In the genomic region with DNA sequence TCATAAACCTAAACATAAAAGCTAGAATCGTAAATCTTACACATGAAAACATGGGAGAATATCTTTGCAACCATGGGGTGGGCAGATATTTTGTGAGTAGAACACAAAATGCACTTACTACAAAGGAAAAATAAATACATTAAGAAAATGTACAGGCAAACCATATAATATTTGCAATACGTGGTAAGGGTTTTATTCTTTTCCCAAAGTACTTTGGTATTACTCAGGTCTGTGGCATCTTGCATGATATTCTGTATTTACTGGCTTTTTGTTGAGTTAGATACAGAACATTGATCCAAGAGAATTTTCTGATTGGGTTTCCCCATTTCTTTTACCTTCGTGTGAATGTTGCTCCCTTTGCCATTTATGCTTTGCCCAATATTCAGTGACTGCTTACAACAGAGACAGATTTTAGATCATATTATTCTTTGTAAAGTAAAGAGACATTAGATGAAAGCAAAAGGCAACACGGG, we compare ENCODE assay signal across 8 cellular contexts. TPM values are rescaled to one million over a fixed set of nuclear protein-coding genes. Genes with fewer than 3 reads are reported as not detected.
A peak's percentile ranks its signal among the peaks of the same experiment; 100 is the strongest.
DNase-seq lines count a peak whose midpoint lies in the region; ATAC-seq, FAIRE-seq and TF ChIP-seq lines count a peak whose summit lies in the region.

No MANE protein-coding gene starts in this region.

- no peaks in the 10 kb centered on the region for H3K9me1 ChIP-seq in endothelial cell of umbilical vein (replicated peaks; ENCODE audit: control insufficient read depth, extremely low read depth, insufficient read depth, low read length)

- CTCF ChIA-PET in RWPE1 (lab: Yijun Ruan, JAX) (interaction anchor here (0.6 to 1.0 kb wide), 2 partner anchors 19 to 26 kb away, joined by 3 read pairs; no protein-coding TSS in a partner anchor), endothelial cell of umbilical vein (lab: Charles Lee) (interaction anchor here (0.7 to 1.8 kb wide), 11 partner anchors 10 to 214 kb away, joined by 3 to 9 read pairs (median 5); a partner anchor contains a TSS)

- 0 out of 2 replicates have a peak overlapping the region, but pooled peaks have one; percentile 57 for H3K9ac ChIP-seq in DND-41 (ENCODE audit: low read depth, low read length)
- H3K9ac ChIP-seq in endothelial cell of umbilical vein (replicated peaks; ENCODE audit: extremely low read depth, insufficient read depth, low read length), result peak overlapping the region; percentile 81

- peak; percentile 37 for TF ChIP-seq POLR2A in endothelial cell of umbilical vein (IDR thresholded peaks at IDR 0.05; ENCODE audit: low read depth, low read length)

- DNase-seq in DND-41 (no peak), RWPE1 (ENCODE audit: low spot score) (no peak), endothelial cell of umbilical vein (ENCODE audit: low read depth, low spot score) (no peak), psoas muscle (no peak), DMS53 treated with DMSO at 0.1 percent for 48 hours (lab: John Stamatoyannopoulos, UW; ENCODE audit: unreplicated experiment) (no peak), DMS53 (lab: John Stamatoyannopoulos, UW) (no peak), NCI-H2196 treated with DMSO at 0.1 percent for 48 hours (lab: John Stamatoyannopoulos, UW; ENCODE audit: unreplicated experiment) (no peak)

- H3K4me1 ChIP-seq in DND-41 (ENCODE audit: insufficient read depth, low read length) (peaks cover 23% of the 10 kb centered on the region), endothelial cell of umbilical vein (ENCODE audit: control insufficient read depth, extremely low read depth, insufficient read depth, low read length) (peaks cover 27% of the 10 kb centered on the region), psoas muscle (peaks cover 23% of the 10 kb centered on the region)

- H3K4me3 ChIP-seq in DND-41 (ENCODE audit: low read depth in 1 of 2, low read length in 2 of 2), result peak overlapping the region in 1 of 2 experiments; percentile 55; a peak in 1 of 4 replicates
- peak overlapping the region; percentile 19 to 69 (median 33) for H3K4me3 ChIP-seq in endothelial cell of umbilical vein (replicated peaks in 1 of 3; ENCODE audit: insufficient read depth in 1 of 3, low read depth in 1 of 3, low read length in 3 of 3)
- H3K4me3 ChIP-seq in psoas muscle, result peak overlapping the region; percentile 61

- no peak for FAIRE-seq in endothelial cell of umbilical vein (lab: Jason Lieb, UNC)

- H3K27ac ChIP-seq in DND-41 (ENCODE audit: low read length), result peak overlapping the region; percentile 80
- H3K27ac ChIP-seq in RWPE1, result peak overlapping the region; percentile 84
- peak overlapping the region; percentile 81 for H3K27ac ChIP-seq in endothelial cell of umbilical vein (ENCODE audit: insufficient read depth, low read depth, low read length)
- H3K27ac ChIP-seq in psoas muscle, result peak overlapping the region; percentile 87

- ATAC-seq in DND-41 (ENCODE audit: insufficient read depth, low read depth), result no peak
- ATAC-seq in psoas muscle, result no peak
- ATAC-seq in GM21528 (IDR thresholded peaks at IDR 0.05; ENCODE audit: low FRiP score, unreplicated experiment), result no peak

- TSS peak; percentile 82 for BruUV-seq in endothelial cell of umbilical vein (replicated peaks; lab: Mats Ljungman, UMichigan)

- intact Hi-C loops in endothelial cell of umbilical vein (cut with micrococcal nuclease) (loop anchor here (1.0 to 10.0 kb wide), 3 partner anchors 59 to 193 kb away; no protein-coding TSS in a partner anchor), psoas muscle (cut with DNase I) (no loop called here)

- H4K20me1 ChIP-seq in DND-41 (ENCODE audit: insufficient read depth, low read length) (no peaks in the 10 kb centered on the region), endothelial cell of umbilical vein (replicated peaks; ENCODE audit: control insufficient read depth, extremely low read depth, insufficient read depth, low read length) (no peaks in the 10 kb centered on the region)

- no peaks in the 10 kb centered on the region for H3K36me3 ChIP-seq in DND-41 (ENCODE audit: insufficient read depth, low read length)
- H3K36me3 ChIP-seq in endothelial cell of umbilical vein (ENCODE audit: control insufficient read depth in 2 of 2, extremely low read depth in 1 of 2, insufficient read depth in 2 of 2, low read length in 2 of 2), result no peaks in the 10 kb centered on the region
- no peaks in the 10 kb centered on the region for H3K36me3 ChIP-seq in psoas muscle (ENCODE audit: insufficient read depth in 1 of 2, low read depth in 1 of 2)

- no peaks in the 10 kb centered on the region for H3K27me3 ChIP-seq in DND-41 (ENCODE audit: insufficient read depth, low read length, poor library complexity)
- H3K27me3 ChIP-seq in endothelial cell of umbilical vein (ENCODE audit: control insufficient read depth in 2 of 2, insufficient read depth in 2 of 2, low read length in 2 of 2), result no peaks in the 10 kb centered on the region
- H3K27me3 ChIP-seq in psoas muscle (ENCODE audit: insufficient read depth in 3 of 3, low read length in 2 of 3), result no peaks in the 10 kb centered on the region

- WGBS in psoas muscle, 3 donors, result 38 to 52% (median 41%) methylated on average over 4 of the region's 4 CpGs

- peak overlapping the region; percentile 89 for H2AFZ ChIP-seq in DND-41 (ENCODE audit: low read depth, low read length)
- peak overlapping the region; percentile 20 for H2AFZ ChIP-seq in endothelial cell of umbilical vein (ENCODE audit: low read depth, low read length)

- no peaks in the 10 kb centered on the region for H3K9me3 ChIP-seq in DND-41 (ENCODE audit: insufficient read depth, low read length, severe bottlenecking)
- H3K9me3 ChIP-seq in endothelial cell of umbilical vein (replicated peaks; ENCODE audit: control insufficient read depth, insufficient read depth, low read length), result no peaks in the 10 kb centered on the region
- H3K9me3 ChIP-seq in psoas muscle, result no peaks in the 10 kb centered on the region

- H3K79me2 ChIP-seq in DND-41 (ENCODE audit: insufficient read depth, low read length) (no peaks in the 10 kb centered on the region), endothelial cell of umbilical vein (ENCODE audit: control insufficient read depth, insufficient read depth, low read length) (no peaks in the 10 kb centered on the region)

- dilution Hi-C loops in endothelial cell of umbilical vein (cut with MboI; ENCODE audit: extremely low pct_ligation_motif_present, low sequenced_read_pairs), result no loop called here

- POLR2A ChIA-PET in RWPE1 (lab: Yijun Ruan, JAX; ENCODE audit: low non-redundant PET) (interaction anchor here (0.6 kb wide), 1 partner anchor 627 kb away, joined by 8 read pairs; no protein-coding TSS in a partner anchor), endothelial cell of umbilical vein (lab: Charles Lee) (interaction anchor here (0.6 to 1.5 kb wide), 4 partner anchors 15 to 64 kb away, joined by 3 to 6 read pairs (median 4); a partner anchor contains a TSS)

- H3K4me2 ChIP-seq in DND-41 (ENCODE audit: insufficient read depth, low read length), result peak overlapping the region; percentile 68
- peak overlapping the region; percentile 90 for H3K4me2 ChIP-seq in endothelial cell of umbilical vein (ENCODE audit: insufficient read depth, low read length)

- no peak for TF ChIP-seq CTCF in DND-41 (IDR thresholded peaks at IDR 0.05; ENCODE audit: borderline replicate concordance, extremely low read depth, low read length, poor library complexity, severe bottlenecking)
- TF ChIP-seq CTCF in RWPE1 (conservative IDR thresholded peaks at IDR 0.05; ENCODE audit: low read depth), result no peak
- TF ChIP-seq CTCF in endothelial cell of umbilical vein (IDR thresholded peaks at IDR 0.05; ENCODE audit: extremely low read depth in 1 of 2, insufficient read depth in 1 of 2, low read depth in 1 of 2, low read length in 2 of 2), result no peak
- TF ChIP-seq CTCF in psoas muscle (IDR thresholded peaks at IDR 0.05), result no peak

TF ChIP-seq in endothelial cell of umbilical vein, 7 proteins besides CTCF, POLR2A, EP300 and RAD21:
- TF ChIP-seq FOS (IDR thresholded peaks at IDR 0.05; ENCODE audit: borderline replicate concordance, insufficient read depth, low read length) (no peak), EZH2 (IDR thresholded peaks at IDR 0.05; ENCODE audit: borderline replicate concordance, low read depth, low read length, severe bottlenecking) (no peak), POLR2AphosphoS5 (IDR thresholded peaks at IDR 0.05; ENCODE audit: insufficient read depth, low read depth, low read length) (no peak), GATA2 (IDR thresholded peaks at IDR 0.05; ENCODE audit: insufficient read depth, insufficient read length, low read depth, low read length) (no peak), MYC (IDR thresholded peaks at IDR 0.05; ENCODE audit: low read depth, low read length) (no peak), JUN (IDR thresholded peaks at IDR 0.05; ENCODE audit: borderline replicate concordance, insufficient read depth, insufficient read length, low read depth) (no peak)
- TF ChIP-seq, protein P1, sequence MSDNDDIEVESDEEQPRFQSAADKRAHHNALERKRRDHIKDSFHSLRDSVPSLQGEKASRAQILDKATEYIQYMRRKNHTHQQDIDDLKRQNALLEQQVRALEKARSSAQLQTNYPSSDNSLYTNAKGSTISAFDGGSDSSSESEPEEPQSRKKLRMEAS (IDR thresholded peaks at IDR 0.05; ENCODE audit: insufficient read depth, insufficient read length), result no peak

RNA-seq across cellular contexts. Expression of a gene that starts 33.0 kb away (rescaled TPM):
- total RNA-seq in endothelial cell of umbilical vein (151 and 164 TPM in 2 replicates), psoas muscle (10 to 100 TPM; 38.6 to 83.0 (median 57.7) TPM)
- polyA plus RNA-seq in endothelial cell of umbilical vein (63.1 and 65.8 TPM in 2 replicates), psoas muscle (10 to 100 TPM; 15.9 to 31.7 (median 23.3) TPM)
- polyA plus RNA-seq in endothelial cell of umbilical vein (2011; cell fraction: cytosol; rRNA removed), result 67.5 and 72.3 TPM in 2 replicates
- polyA plus RNA-seq in endothelial cell of umbilical vein (2011; cell fraction: nucleus; rRNA removed), result 155 and 157 TPM in 2 replicates
- polyA plus RNA-seq in endothelial cell of umbilical vein (2012), result 88.4 and 132 TPM in 2 replicates
- 119 and 130 TPM in 2 replicates for polyA minus RNA-seq in endothelial cell of umbilical vein
- polyA minus RNA-seq in endothelial cell of umbilical vein (2011; cell fraction: cytosol; rRNA and poly(A)+ RNA removed), result 27.0 TPM
- 123 and 174 TPM in 2 replicates for polyA minus RNA-seq in endothelial cell of umbilical vein (2011; cell fraction: nucleus; rRNA and poly(A)+ RNA removed)
